ENCODE assay signal across 25 cellular contexts in genomic region chr1:170085089-170085488, GRCh38. TPM values are rescaled to one million over a fixed set of nuclear protein-coding genes. Genes with fewer than 3 reads are reported as not detected.
DNase-seq lines count a peak whose midpoint lies in the region; ATAC-seq and TF ChIP-seq lines count a peak whose summit lies in the region.
"Had no signal": no experiment of that assay in that cellular context is flagged by ENCODE, and none has a peak within 500 bp of the region (broad histone marks: within the 10 kb centered on the region; RNA-seq: fewer than 3 reads in every experiment).

No MANE protein-coding gene starts in this region.

- in situ Hi-C loops in Caki2 (cut with HindIII; ENCODE audit: low pct_unique_long_range_greater_than_20kb, low sequenced_read_pairs), result no loop called here

- H3K4me3 ChIP-seq in epithelial cell of esophagus (ENCODE audit: low read length), result no peak overlapping the region
- H3K4me3 ChIP-seq: HAP-1, SJSA1 had no signal

- DNase-seq in Caki2 (ENCODE audit: low read depth) (peak; percentile 27), GM03348 (ENCODE audit: low spot score) (peak; percentile 6), epithelial cell of esophagus (ENCODE audit: low read depth) (peak; percentile 45), kidney tubule cell (ENCODE audit: low spot score) (peak; percentile 63)
- no peak for DNase-seq in activated CD4-positive, alpha-beta T cell treated with anti-CD3 and anti-CD28 coated beads for 1 hour
- DNase-seq in activated CD4-positive, alpha-beta T cell treated with anti-CD3 and anti-CD28 coated beads for 4 hours, result no peak
- DNase-seq: AML-193; C1 segment of cervical spinal cord; CD4-positive, alpha-beta memory T cell; COR-L47; DMS 273 treated with DMSO at 0.1 percent for 48 hours; DMS79 treated with DMSO at 0.1 percent for 48 hours; GOT3; IMR-90; MM.1S; NCI-H1694; NCI-H2029 treated with DMSO at 0.1 percent for 48 hours; NCI-H2227 treated with DMSO at 0.1 percent for 48 hours; NCI-H510A; NCI-H69; Right ventricle myocardium superior; RPMI8226 had no signal

- ATAC-seq in GM21528 (IDR thresholded peaks at IDR 0.05; ENCODE audit: low FRiP score, unreplicated experiment), result no peak

- TF ChIP-seq CTCF in epithelial cell of esophagus (IDR thresholded peaks at IDR 0.05; ENCODE audit: insufficient read depth, low read depth, low read length, missing control alignments), result no peak

RNA-seq across cellular contexts. Expression of gene KIFAP3, which starts 10.6 kb away (rescaled TPM):
- total RNA-seq in Caki2 (2014; rRNA removed; shearing (Covaris generic); ENCODE audit: low replicate concordance), result 64.2 and 69.9 TPM in 2 replicates

Comparison
In these comparisons a context has a peak if more than half of its experiments do, and no peak if none do; other contexts are left out.
1. DNase-seq: peak in Caki2 (single experiment), GM03348 (single experiment), epithelial cell of esophagus (single experiment) and kidney tubule cell (single experiment); none in activated CD4-positive, alpha-beta T cell treated with anti-CD3 and anti-CD28 coated beads for 1 hour (single experiment) and activated CD4-positive, alpha-beta T cell treated with anti-CD3 and anti-CD28 coated beads for 4 hours (0 of 2).